ENCODE assay signal across 2 cellular contexts in genomic region chr17:62981933-62982332, GRCh38.
TF ChIP-seq lines count a peak whose summit lies in the region.

No MANE protein-coding gene starts in this region.

TF ChIP-seq in IMR-90, 13 proteins besides CTCF, POLR2A, EP300 and RAD21:
- TF ChIP-seq FOS (IDR thresholded peaks at IDR 0.05; ENCODE audit: low read depth, low read length) (peak; percentile 47; the same call in 1 of the 2 replicates), MAZ (IDR thresholded peaks at IDR 0.05; ENCODE audit: borderline replicate concordance, low read depth, low read length) (no peak), RFX5 (IDR thresholded peaks at IDR 0.05; ENCODE audit: low read depth, low read length) (no peak), NFE2L2 (IDR thresholded peaks at IDR 0.05; ENCODE audit: low read depth, low read length) (no peak)

TF ChIP-seq in H1, 55 proteins besides CTCF, POLR2A, EP300 and RAD21:
- TF ChIP-seq GABPA (IDR thresholded peaks at IDR 0.05; ENCODE audit: borderline replicate concordance, insufficient read depth, low read length) (no peak), ATF3 (IDR thresholded peaks at IDR 0.05; ENCODE audit: insufficient read depth, low read depth, low read length) (no peak), ATF2 (IDR thresholded peaks at IDR 0.05; ENCODE audit: low read length) (no peak), JUND (IDR thresholded peaks at IDR 0.05; ENCODE audit: low read length) (peak; percentile 81), ZNF274 (IDR thresholded peaks at IDR 0.05; ENCODE audit: borderline replicate concordance, extremely low read depth, low read length) (no peak), YY1 (IDR thresholded peaks at IDR 0.05; ENCODE audit: low read depth, low read length) (no peak), RXRA (IDR thresholded peaks at IDR 0.05; ENCODE audit: insufficient read depth, low read depth, low read length) (no peak), CHD7 (IDR thresholded peaks at IDR 0.05; ENCODE audit: insufficient replicate concordance, low read length) (no peak), CEBPB (IDR thresholded peaks at IDR 0.05; ENCODE audit: low read depth, low read length) (no peak), RFX5 (IDR thresholded peaks at IDR 0.05; ENCODE audit: borderline replicate concordance, low read depth, low read length) (no peak), JUN (IDR thresholded peaks at IDR 0.05; ENCODE audit: low read depth, low read length) (0 out of 2 replicates have a peak, but pooled peaks have one; percentile 36), TCF12 (IDR thresholded peaks at IDR 0.05; ENCODE audit: low read depth, low read length) (0 out of 2 replicates have a peak, but pooled peaks have one; percentile 8)
